Comparison of ENCODE assay signal across 22 cellular contexts in the genomic region with DNA sequence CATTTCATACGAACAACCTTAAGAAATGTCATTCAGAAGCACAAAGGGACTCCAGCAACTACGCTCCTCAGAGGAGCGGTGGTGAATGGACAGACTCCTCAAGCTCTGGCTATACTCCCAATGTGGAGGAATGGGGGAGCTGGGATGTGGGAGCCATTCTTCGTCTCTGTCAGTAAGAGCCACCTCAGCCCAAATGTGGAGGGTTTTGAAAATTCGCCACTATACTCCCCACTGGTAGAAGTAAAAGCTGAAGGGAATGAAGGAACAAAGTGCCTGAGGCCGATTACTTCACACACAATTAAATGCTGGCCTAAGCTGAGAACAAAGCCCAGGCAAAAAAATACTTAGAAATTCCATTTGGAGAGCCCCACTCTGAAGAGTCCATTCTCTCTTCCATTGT.
"Had no signal": no experiment of that assay in that cellular context is flagged by ENCODE, and none has a peak within 500 bp of the region (broad histone marks: within the 10 kb centered on the region; RNA-seq: fewer than 3 reads in every experiment).

No MANE protein-coding gene starts in this region.

- ATAC-seq: left colon; naive thymus-derived CD4-positive, alpha-beta T cell; stimulated activated effector memory CD8-positive, alpha-beta T cell treated with anti-CD3 and anti-CD28 coated beads, Interleukin-12 subunit alpha, Interleukin-12 subunit beta, amount 100 ng/mL, for 72 hours; stimulated activated naive CD8-positive, alpha-beta T cell treated with anti-CD3 and anti-CD28 coated beads, Interleukin-15, amount 100 ng/mL, for 72 hours; T-cell had no signal

- H3K27ac ChIP-seq: ascending aorta, colonic mucosa, ovary, prostate gland, tibial artery, VCaP had no signal

- DNase-seq: activated CD4-positive, alpha-beta T cell treated with anti-CD3 and anti-CD28 coated beads, Interleukin-2, amount 10 ng/mL, durations not matched to agents 7 days and 5 days; activated CD4-positive, CD25-positive, alpha-beta regulatory T cell treated with anti-CD3 and anti-CD28 coated beads, Interleukin-2, amount 50 U/mL, for 72 hours; activated gamma-delta T cell treated with Interleukin-2 at 50 U/mL for 16 hours; activated T-cell treated with anti-CD3 and anti-CD28 coated beads, Interleukin-2, amount 50 U/mL, for 1 hour; colonic mucosa; endodermal cell; heart left ventricle; islet precursor cell; left colon; naive thymus-derived CD4-positive, alpha-beta T cell; ovary; stimulated activated CD4-positive, alpha-beta T cell treated with anti-CD3 and anti-CD28 coated beads, Interleukin-2, amount 100 ng/mL, for 24 hours; stimulated activated naive CD8-positive, alpha-beta T cell treated with anti-CD3 and anti-CD28 coated beads, Interleukin-15, amount 100 ng/mL, for 72 hours; T-cell; tibial artery had no signal

- H3K4me3 ChIP-seq: ascending aorta, colonic mucosa, ovary, prostate gland, tibial artery had no signal

- H3K4me1 ChIP-seq: ascending aorta, colonic mucosa, prostate gland had no signal

- H3K27me3 Mint-ChIP-seq: activated CD4-positive, alpha-beta T cell treated with anti-CD3 and anti-CD28 coated beads, Interleukin-2, amount 10 ng/mL, durations not matched to agents 7 days and 5 days; activated naive CD4-positive, alpha-beta T cell treated with anti-CD3 and anti-CD28 coated beads, Interleukin-2, amount 50 U/mL, for 24 hours; stimulated activated naive CD8-positive, alpha-beta T cell treated with anti-CD3 and anti-CD28 coated beads, Interleukin-15, amount 100 ng/mL, for 72 hours had no signal

- H3K9me3 Mint-ChIP-seq: activated CD4-positive, alpha-beta T cell treated with anti-CD3 and anti-CD28 coated beads, Interleukin-2, amount 10 ng/mL, durations not matched to agents 7 days and 5 days; activated naive CD4-positive, alpha-beta T cell treated with anti-CD3 and anti-CD28 coated beads, Interleukin-2, amount 50 U/mL, for 24 hours; endodermal cell; stimulated activated effector memory CD8-positive, alpha-beta T cell treated with anti-CD3 and anti-CD28 coated beads, Interleukin-12 subunit alpha, Interleukin-12 subunit beta, amount 100 ng/mL, for 72 hours; stimulated activated naive CD8-positive, alpha-beta T cell treated with anti-CD3 and anti-CD28 coated beads, Interleukin-15, amount 100 ng/mL, for 72 hours; T-cell; T-helper 2 cell treated with Interferon-gamma antibody and Interleukin-4, amounts not matched to agents 5 μg/mL and 100 μg/mL, for 36 hours had no signal

- H3K27me3 ChIP-seq: ascending aorta, colonic mucosa, heart left ventricle, ovary, tibial artery had no signal

- H3K9me3 ChIP-seq: ascending aorta, colonic mucosa, heart left ventricle, ovary, prostate gland, tibial artery had no signal

- H3K4me1 Mint-ChIP-seq: activated CD4-positive, alpha-beta T cell treated with anti-CD3 and anti-CD28 coated beads, Interleukin-2, amount 10 ng/mL, durations not matched to agents 7 days and 5 days; activated naive CD4-positive, alpha-beta T cell treated with anti-CD3 and anti-CD28 coated beads, Interleukin-2, amount 50 U/mL, for 24 hours; naive thymus-derived CD4-positive, alpha-beta T cell; stimulated activated effector memory CD8-positive, alpha-beta T cell treated with anti-CD3 and anti-CD28 coated beads, Interleukin-12 subunit alpha, Interleukin-12 subunit beta, amount 100 ng/mL, for 72 hours; stimulated activated naive CD8-positive, alpha-beta T cell treated with anti-CD3 and anti-CD28 coated beads, Interleukin-15, amount 100 ng/mL, for 72 hours; T-cell had no signal

- H3K36me3 Mint-ChIP-seq: activated naive CD4-positive, alpha-beta T cell treated with anti-CD3 and anti-CD28 coated beads, Interleukin-2, amount 50 U/mL, for 24 hours; naive thymus-derived CD4-positive, alpha-beta T cell; stimulated activated effector memory CD8-positive, alpha-beta T cell treated with anti-CD3 and anti-CD28 coated beads, Interleukin-12 subunit alpha, Interleukin-12 subunit beta, amount 100 ng/mL, for 72 hours; T-cell had no signal

- FAIRE-seq: bronchial epithelial cell had no signal

- H3K36me3 ChIP-seq: ascending aorta, colonic mucosa, heart left ventricle, ovary, prostate gland, tibial artery had no signal

- H3K27ac Mint-ChIP-seq: activated CD4-positive, alpha-beta T cell treated with anti-CD3 and anti-CD28 coated beads, Interleukin-2, amount 10 ng/mL, durations not matched to agents 7 days and 5 days; activated naive CD4-positive, alpha-beta T cell treated with anti-CD3 and anti-CD28 coated beads, Interleukin-2, amount 50 U/mL, for 24 hours; endodermal cell; naive thymus-derived CD4-positive, alpha-beta T cell; stimulated activated effector memory CD8-positive, alpha-beta T cell treated with anti-CD3 and anti-CD28 coated beads, Interleukin-12 subunit alpha, Interleukin-12 subunit beta, amount 100 ng/mL, for 72 hours; stimulated activated naive CD8-positive, alpha-beta T cell treated with anti-CD3 and anti-CD28 coated beads, Interleukin-15, amount 100 ng/mL, for 72 hours; T-cell; T-helper 2 cell treated with Interferon-gamma antibody and Interleukin-4, amounts not matched to agents 5 μg/mL and 100 μg/mL, for 36 hours had no signal

- H3K4me3 Mint-ChIP-seq: activated CD4-positive, alpha-beta T cell treated with anti-CD3 and anti-CD28 coated beads, Interleukin-2, amount 10 ng/mL, durations not matched to agents 7 days and 5 days; activated naive CD4-positive, alpha-beta T cell treated with anti-CD3 and anti-CD28 coated beads, Interleukin-2, amount 50 U/mL, for 24 hours; endodermal cell; naive thymus-derived CD4-positive, alpha-beta T cell; stimulated activated effector memory CD8-positive, alpha-beta T cell treated with anti-CD3 and anti-CD28 coated beads, Interleukin-12 subunit alpha, Interleukin-12 subunit beta, amount 100 ng/mL, for 72 hours; stimulated activated naive CD8-positive, alpha-beta T cell treated with anti-CD3 and anti-CD28 coated beads, Interleukin-15, amount 100 ng/mL, for 72 hours; T-cell; T-helper 2 cell treated with Interferon-gamma antibody and Interleukin-4, amounts not matched to agents 5 μg/mL and 100 μg/mL, for 36 hours had no signal
